In the genomic region with DNA sequence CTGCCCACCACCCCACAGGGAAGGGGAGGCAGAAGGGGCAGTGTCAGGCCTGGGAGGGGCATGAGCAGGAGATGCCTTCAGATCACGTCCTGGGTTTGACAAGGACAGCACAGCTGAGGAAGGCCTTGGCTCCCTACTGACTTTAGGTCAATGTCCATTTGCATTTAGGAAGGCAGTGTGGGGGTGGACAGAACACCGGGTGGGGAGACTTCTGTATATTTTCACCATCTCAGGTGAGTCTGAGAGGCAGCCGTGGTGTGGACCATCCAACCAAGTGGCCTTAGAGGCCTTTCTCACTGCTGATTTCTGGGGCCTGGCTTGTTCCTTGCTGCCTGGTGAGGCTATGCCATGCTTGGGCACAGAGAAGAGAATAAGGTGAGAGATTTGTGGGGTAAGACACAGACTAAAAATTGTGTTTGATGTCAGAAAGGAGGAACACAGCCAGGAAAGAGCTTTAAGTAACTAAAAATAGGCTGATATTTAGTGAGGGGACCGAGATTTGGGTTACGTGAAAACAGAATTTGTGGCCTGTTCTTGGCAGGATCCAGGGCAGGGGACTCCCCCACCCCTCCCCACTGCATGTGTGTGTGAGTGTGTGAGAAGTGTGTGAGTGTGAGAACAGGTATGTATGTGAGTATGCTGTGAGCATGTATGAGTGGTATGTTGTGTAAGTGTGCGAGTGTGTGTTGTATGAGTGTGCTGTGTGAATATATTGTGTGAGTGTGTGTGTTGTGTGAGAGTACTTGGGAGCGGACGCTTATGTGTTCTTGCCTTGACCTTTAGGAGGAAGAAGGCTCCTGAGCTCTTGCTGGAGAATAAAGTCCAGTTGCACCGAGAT, we compare ENCODE assay signal across 1 cellular context.
TF ChIP-seq lines count a peak whose summit lies in the region.

No MANE protein-coding gene starts in this region.

TF ChIP-seq in GM12878, 131 proteins besides CTCF, POLR2A, EP300 and RAD21:
- TF ChIP-seq, protein P1, sequence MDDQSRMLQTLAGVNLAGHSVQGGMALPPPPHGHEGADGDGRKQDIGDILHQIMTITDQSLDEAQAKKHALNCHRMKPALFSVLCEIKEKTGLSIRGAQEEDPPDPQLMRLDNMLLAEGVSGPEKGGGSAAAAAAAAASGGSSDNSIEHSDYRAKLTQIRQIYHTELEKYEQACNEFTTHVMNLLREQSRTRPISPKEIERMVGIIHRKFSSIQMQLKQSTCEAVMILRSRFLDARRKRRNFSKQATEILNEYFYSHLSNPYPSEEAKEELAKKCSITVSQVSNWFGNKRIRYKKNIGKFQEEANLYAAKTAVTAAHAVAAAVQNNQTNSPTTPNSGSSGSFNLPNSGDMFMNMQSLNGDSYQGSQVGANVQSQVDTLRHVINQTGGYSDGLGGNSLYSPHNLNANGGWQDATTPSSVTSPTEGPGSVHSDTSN (IDR thresholded peaks at IDR 0.05; ENCODE audit: insufficient replicate concordance, low read depth, low read length), result peak; percentile 63
- no peak for TF ChIP-seq YBX1 (IDR thresholded peaks at IDR 0.05)
- TF ChIP-seq TCF3 (IDR thresholded peaks at IDR 0.05; ENCODE audit: borderline replicate concordance, insufficient read depth, low read depth, low read length), result peak; percentile 24; the same call in 1 of the 2 replicates
- no peak for TF ChIP-seq POU2F2 (IDR thresholded peaks at IDR 0.05; ENCODE audit: borderline replicate concordance, low read depth, low read length)
- TF ChIP-seq, protein P2, sequence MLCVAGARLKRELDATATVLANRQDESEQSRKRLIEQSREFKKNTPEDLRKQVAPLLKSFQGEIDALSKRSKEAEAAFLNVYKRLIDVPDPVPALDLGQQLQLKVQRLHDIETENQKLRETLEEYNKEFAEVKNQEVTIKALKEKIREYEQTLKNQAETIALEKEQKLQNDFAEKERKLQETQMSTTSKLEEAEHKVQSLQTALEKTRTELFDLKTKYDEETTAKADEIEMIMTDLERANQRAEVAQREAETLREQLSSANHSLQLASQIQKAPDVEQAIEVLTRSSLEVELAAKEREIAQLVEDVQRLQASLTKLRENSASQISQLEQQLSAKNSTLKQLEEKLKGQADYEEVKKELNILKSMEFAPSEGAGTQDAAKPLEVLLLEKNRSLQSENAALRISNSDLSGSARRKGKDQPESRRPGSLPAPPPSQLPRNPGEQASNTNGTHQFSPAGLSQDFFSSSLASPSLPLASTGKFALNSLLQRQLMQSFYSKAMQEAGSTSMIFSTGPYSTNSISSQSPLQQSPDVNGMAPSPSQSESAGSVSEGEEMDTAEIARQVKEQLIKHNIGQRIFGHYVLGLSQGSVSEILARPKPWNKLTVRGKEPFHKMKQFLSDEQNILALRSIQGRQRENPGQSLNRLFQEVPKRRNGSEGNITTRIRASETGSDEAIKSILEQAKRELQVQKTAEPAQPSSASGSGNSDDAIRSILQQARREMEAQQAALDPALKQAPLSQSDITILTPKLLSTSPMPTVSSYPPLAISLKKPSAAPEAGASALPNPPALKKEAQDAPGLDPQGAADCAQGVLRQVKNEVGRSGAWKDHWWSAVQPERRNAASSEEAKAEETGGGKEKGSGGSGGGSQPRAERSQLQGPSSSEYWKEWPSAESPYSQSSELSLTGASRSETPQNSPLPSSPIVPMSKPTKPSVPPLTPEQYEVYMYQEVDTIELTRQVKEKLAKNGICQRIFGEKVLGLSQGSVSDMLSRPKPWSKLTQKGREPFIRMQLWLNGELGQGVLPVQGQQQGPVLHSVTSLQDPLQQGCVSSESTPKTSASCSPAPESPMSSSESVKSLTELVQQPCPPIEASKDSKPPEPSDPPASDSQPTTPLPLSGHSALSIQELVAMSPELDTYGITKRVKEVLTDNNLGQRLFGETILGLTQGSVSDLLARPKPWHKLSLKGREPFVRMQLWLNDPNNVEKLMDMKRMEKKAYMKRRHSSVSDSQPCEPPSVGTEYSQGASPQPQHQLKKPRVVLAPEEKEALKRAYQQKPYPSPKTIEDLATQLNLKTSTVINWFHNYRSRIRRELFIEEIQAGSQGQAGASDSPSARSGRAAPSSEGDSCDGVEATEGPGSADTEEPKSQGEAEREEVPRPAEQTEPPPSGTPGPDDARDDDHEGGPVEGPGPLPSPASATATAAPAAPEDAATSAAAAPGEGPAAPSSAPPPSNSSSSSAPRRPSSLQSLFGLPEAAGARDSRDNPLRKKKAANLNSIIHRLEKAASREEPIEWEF (IDR thresholded peaks at IDR 0.05; ENCODE audit: insufficient replicate concordance, low read depth, low read length), result no peak
- 0 out of 2 replicates have a peak, but pooled peaks have one; percentile 39 for TF ChIP-seq NBN (IDR thresholded peaks at IDR 0.05)
- peak; percentile 12 for TF ChIP-seq MEF2B (IDR thresholded peaks at IDR 0.05; ENCODE audit: partially characterized antibody, poor library complexity, severe bottlenecking)
- TF ChIP-seq, protein P3, sequence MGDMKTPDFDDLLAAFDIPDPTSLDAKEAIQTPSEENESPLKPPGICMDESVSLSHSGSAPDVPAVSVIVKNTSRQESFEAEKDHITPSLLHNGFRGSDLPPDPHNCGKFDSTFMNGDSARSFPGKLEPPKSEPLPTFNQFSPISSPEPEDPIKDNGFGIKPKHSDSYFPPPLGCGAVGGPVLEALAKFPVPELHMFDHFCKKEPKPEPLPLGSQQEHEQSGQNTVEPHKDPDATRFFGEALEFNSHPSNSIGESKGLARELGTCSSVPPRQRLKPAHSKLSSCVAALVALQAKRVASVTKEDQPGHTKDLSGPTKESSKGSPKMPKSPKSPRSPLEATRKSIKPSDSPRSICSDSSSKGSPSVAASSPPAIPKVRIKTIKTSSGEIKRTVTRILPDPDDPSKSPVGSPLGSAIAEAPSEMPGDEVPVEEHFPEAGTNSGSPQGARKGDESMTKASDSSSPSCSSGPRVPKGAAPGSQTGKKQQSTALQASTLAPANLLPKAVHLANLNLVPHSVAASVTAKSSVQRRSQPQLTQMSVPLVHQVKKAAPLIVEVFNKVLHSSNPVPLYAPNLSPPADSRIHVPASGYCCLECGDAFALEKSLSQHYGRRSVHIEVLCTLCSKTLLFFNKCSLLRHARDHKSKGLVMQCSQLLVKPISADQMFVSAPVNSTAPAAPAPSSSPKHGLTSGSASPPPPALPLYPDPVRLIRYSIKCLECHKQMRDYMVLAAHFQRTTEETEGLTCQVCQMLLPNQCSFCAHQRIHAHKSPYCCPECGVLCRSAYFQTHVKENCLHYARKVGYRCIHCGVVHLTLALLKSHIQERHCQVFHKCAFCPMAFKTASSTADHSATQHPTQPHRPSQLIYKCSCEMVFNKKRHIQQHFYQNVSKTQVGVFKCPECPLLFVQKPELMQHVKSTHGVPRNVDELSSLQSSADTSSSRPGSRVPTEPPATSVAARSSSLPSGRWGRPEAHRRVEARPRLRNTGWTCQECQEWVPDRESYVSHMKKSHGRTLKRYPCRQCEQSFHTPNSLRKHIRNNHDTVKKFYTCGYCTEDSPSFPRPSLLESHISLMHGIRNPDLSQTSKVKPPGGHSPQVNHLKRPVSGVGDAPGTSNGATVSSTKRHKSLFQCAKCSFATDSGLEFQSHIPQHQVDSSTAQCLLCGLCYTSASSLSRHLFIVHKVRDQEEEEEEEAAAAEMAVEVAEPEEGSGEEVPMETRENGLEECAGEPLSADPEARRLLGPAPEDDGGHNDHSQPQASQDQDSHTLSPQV (IDR thresholded peaks at IDR 0.05), result no peak
- TF ChIP-seq HDGF (IDR thresholded peaks at IDR 0.05), result peak; percentile 88; the same call in 1 of the 2 replicates
- 0 out of 4 replicates have a peak, but pooled peaks of 1 of the 2 experiments have one; percentile 13 for TF ChIP-seq IKZF2 (IDR thresholded peaks at IDR 0.05)
- TF ChIP-seq, protein P4, sequence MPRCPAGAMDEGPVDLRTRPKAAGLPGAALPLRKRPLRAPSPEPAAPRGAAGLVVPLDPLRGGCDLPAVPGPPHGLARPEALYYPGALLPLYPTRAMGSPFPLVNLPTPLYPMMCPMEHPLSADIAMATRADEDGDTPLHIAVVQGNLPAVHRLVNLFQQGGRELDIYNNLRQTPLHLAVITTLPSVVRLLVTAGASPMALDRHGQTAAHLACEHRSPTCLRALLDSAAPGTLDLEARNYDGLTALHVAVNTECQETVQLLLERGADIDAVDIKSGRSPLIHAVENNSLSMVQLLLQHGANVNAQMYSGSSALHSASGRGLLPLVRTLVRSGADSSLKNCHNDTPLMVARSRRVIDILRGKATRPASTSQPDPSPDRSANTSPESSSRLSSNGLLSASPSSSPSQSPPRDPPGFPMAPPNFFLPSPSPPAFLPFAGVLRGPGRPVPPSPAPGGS (IDR thresholded peaks at IDR 0.05; ENCODE audit: borderline replicate concordance, insufficient read depth, low read depth, low read length, poor library complexity, severe bottlenecking), result peak; percentile 93
TF ChIP-seq in GM12878: peak in this region for 7.
